In genomic region chr15:70098170-70098460, GRCh38 we compare ENCODE assay signal across 8 cellular contexts. TPM values are rescaled to one million over a fixed set of nuclear protein-coding genes. Genes with fewer than 3 reads are reported as not detected.
DNase-seq lines count a peak whose midpoint lies in the region; ATAC-seq and TF ChIP-seq lines count a peak whose summit lies in the region.

No MANE protein-coding gene starts in this region.

- DNase-seq in activated CD8-positive, alpha-beta memory T cell treated with anti-CD3 and anti-CD28 coated beads, Interleukin-2, amount 10 ng/mL, durations not matched to agents 7 days and 5 days, result no peak
- no peak for DNase-seq in activated CD8-positive, alpha-beta memory T cell treated with anti-CD3 and anti-CD28 coated beads, Interleukin-2, amount 50 U/mL, for 48 hours
- DNase-seq in activated naive CD4-positive, alpha-beta T cell treated with anti-CD3 and anti-CD28 coated beads, Interleukin-2, amount 50 U/mL, for 72 hours (ENCODE audit: low spot score in 2 of 2), result no peak
- DNase-seq in left lung (no peak), SHP77 (lab: John Stamatoyannopoulos, UW) (no peak), HPDE6-E6E7 (ENCODE audit: extremely low spot score) (no peak)

- H3K4me1 ChIP-seq in left lung (peaks cover 49 to 73% of the 10 kb centered on the region in 2 donors), thymus (ENCODE audit: control insufficient read depth, insufficient read depth, low read length) (peaks cover 26% of the 10 kb centered on the region)

- H3K9me3 ChIP-seq in left lung, result no peaks in the 10 kb centered on the region
- no peaks in the 10 kb centered on the region for H3K9me3 ChIP-seq in thymus (ENCODE audit: control insufficient read depth)

- peak overlapping the region; percentile 97 for H3K27ac Mint-ChIP-seq in activated CD8-positive, alpha-beta memory T cell treated with anti-CD3 and anti-CD28 coated beads, Interleukin-2, amount 10 ng/mL, durations not matched to agents 7 days and 5 days
- H3K27ac Mint-ChIP-seq in activated naive CD4-positive, alpha-beta T cell treated with anti-CD3 and anti-CD28 coated beads, Interleukin-2, amount 50 U/mL, for 72 hours, result peak overlapping the region; percentile 90 to 96

- peaks cover 25% of the 10 kb centered on the region for H3K27me3 Mint-ChIP-seq in activated CD8-positive, alpha-beta memory T cell treated with anti-CD3 and anti-CD28 coated beads, Interleukin-2, amount 10 ng/mL, durations not matched to agents 7 days and 5 days

- no peak for TF ChIP-seq CTCF in left lung (IDR thresholded peaks at IDR 0.05)

- H3K27me3 ChIP-seq in left lung (no peaks in the 10 kb centered on the region), thymus (ENCODE audit: control insufficient read depth, insufficient read depth) (peaks cover 12% of the 10 kb centered on the region)

- peak overlapping the region; percentile 93 to 94 for H3K27ac ChIP-seq in left lung
- peak overlapping the region; percentile 92 for H3K27ac ChIP-seq in thymus (ENCODE audit: low read depth)

- H3K36me3 ChIP-seq in left lung (peaks cover 0 to 4% of the 10 kb centered on the region in 2 donors), thymus (ENCODE audit: control insufficient read depth, insufficient read depth) (peaks cover 6% of the 10 kb centered on the region)

- intact Hi-C loops in left lung (cut with DNase I), result no loop called here

- peak overlapping the region; percentile 78 for H3K4me3 Mint-ChIP-seq in activated CD8-positive, alpha-beta memory T cell treated with anti-CD3 and anti-CD28 coated beads, Interleukin-2, amount 10 ng/mL, durations not matched to agents 7 days and 5 days

- H3K4me1 Mint-ChIP-seq in activated CD8-positive, alpha-beta memory T cell treated with anti-CD3 and anti-CD28 coated beads, Interleukin-2, amount 10 ng/mL, durations not matched to agents 7 days and 5 days, result peaks cover 56% of the 10 kb centered on the region

- H3K36me3 Mint-ChIP-seq in activated CD8-positive, alpha-beta memory T cell treated with anti-CD3 and anti-CD28 coated beads, Interleukin-2, amount 10 ng/mL, durations not matched to agents 7 days and 5 days, result peaks cover 11% of the 10 kb centered on the region
- H3K36me3 Mint-ChIP-seq in activated naive CD4-positive, alpha-beta T cell treated with anti-CD3 and anti-CD28 coated beads, Interleukin-2, amount 50 U/mL, for 72 hours, result peaks cover 25 to 38% of the 10 kb centered on the region in 2 donors

- WGBS in thymus, result under 1% methylated on average over 7 of the region's 7 CpGs

- H3K9me3 Mint-ChIP-seq in activated CD8-positive, alpha-beta memory T cell treated with anti-CD3 and anti-CD28 coated beads, Interleukin-2, amount 10 ng/mL, durations not matched to agents 7 days and 5 days (ENCODE audit: low read depth), result no peaks in the 10 kb centered on the region
- no peaks in the 10 kb centered on the region for H3K9me3 Mint-ChIP-seq in activated naive CD4-positive, alpha-beta T cell treated with anti-CD3 and anti-CD28 coated beads, Interleukin-2, amount 50 U/mL, for 72 hours

- peak overlapping the region; percentile 39 to 94 for H3K4me3 ChIP-seq in left lung
- peak overlapping the region; percentile 90 for H3K4me3 ChIP-seq in thymus (ENCODE audit: low read length)

- no peak for ATAC-seq in activated CD8-positive, alpha-beta memory T cell treated with anti-CD3 and anti-CD28 coated beads, Interleukin-2, amount 10 ng/mL, durations not matched to agents 7 days and 5 days
- no peak for ATAC-seq in activated naive CD4-positive, alpha-beta T cell treated with anti-CD3 and anti-CD28 coated beads, Interleukin-2, amount 50 U/mL, for 72 hours
- ATAC-seq in left lung, result no peak
- ATAC-seq in GM18870 (IDR thresholded peaks at IDR 0.05; ENCODE audit: unreplicated experiment), result no peak

- CTCF ChIA-PET in activated CD8-positive, alpha-beta memory T cell treated with anti-CD3 and anti-CD28 coated beads, Interleukin-2, amount 10 ng/mL, durations not matched to agents 7 days and 5 days (lab: Charles Lee), result interaction anchor here (1.1 to 3.5 kb wide), 18 partner anchors 11 to 629 kb away, joined by 3 to 19 read pairs (median 4); no protein-coding TSS in a partner anchor

RNA-seq across cellular contexts. Expression of gene TLE3, which starts 0.4 kb away (rescaled TPM):
- 10 to 100 TPM; 48.8 to 53.5 TPM for total RNA-seq in activated CD8-positive, alpha-beta memory T cell treated with anti-CD3 and anti-CD28 coated beads, Interleukin-2, amount 10 ng/mL, durations not matched to agents 7 days and 5 days
- 100 to 1,000 TPM in 1 of 2 donors, 10 to 100 TPM in 1; 82.9 to 171 TPM for total RNA-seq in activated naive CD4-positive, alpha-beta T cell treated with anti-CD3 and anti-CD28 coated beads, Interleukin-2, amount 50 U/mL, for 72 hours
- total RNA-seq in left lung, result 10 to 100 TPM; 48.2 to 69.9 TPM
- 32.7 TPM for polyA plus RNA-seq in thymus
